Comparison of ENCODE assay signal across 1 cellular context in the genomic region with DNA sequence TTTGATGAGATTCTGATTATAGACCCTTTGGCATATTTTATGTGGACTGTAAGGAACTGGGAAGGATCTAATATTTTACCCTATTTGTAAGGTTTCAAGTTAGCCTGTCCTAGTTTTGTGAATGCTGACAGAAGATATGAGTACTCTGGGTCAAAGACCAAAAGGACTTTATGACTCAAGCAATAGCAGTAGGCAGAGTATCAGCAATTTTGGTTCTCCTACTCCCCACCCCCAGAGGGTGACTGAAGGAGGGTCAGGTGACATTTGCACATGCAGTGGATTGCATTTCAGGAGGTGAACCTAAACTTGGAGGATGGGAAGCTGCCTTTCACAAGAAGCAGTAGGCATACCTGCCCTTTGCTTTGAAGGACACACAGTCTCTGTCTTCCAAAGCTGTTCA.
A peak's percentile ranks its signal among the peaks of the same experiment; 100 is the strongest.
TF ChIP-seq lines count a peak whose summit lies in the region.

No MANE protein-coding gene starts in this region.

TF ChIP-seq in GM12878, 131 proteins besides CTCF, POLR2A, EP300 and RAD21 (continued from another document):
- TF ChIP-seq, protein P1, sequence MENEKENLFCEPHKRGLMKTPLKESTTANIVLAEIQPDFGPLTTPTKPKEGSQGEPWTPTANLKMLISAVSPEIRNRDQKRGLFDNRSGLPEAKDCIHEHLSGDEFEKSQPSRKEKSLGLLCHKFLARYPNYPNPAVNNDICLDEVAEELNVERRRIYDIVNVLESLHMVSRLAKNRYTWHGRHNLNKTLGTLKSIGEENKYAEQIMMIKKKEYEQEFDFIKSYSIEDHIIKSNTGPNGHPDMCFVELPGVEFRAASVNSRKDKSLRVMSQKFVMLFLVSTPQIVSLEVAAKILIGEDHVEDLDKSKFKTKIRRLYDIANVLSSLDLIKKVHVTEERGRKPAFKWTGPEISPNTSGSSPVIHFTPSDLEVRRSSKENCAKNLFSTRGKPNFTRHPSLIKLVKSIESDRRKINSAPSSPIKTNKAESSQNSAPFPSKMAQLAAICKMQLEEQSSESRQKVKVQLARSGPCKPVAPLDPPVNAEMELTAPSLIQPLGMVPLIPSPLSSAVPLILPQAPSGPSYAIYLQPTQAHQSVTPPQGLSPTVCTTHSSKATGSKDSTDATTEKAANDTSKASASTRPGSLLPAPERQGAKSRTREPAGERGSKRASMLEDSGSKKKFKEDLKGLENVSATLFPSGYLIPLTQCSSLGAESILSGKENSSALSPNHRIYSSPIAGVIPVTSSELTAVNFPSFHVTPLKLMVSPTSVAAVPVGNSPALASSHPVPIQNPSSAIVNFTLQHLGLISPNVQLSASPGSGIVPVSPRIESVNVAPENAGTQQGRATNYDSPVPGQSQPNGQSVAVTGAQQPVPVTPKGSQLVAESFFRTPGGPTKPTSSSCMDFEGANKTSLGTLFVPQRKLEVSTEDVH (IDR thresholded peaks at IDR 0.05; ENCODE audit: low read depth, partially characterized antibody) = no peak
- TF ChIP-seq BHLHE40 (IDR thresholded peaks at IDR 0.05; ENCODE audit: borderline replicate concordance in 1 of 2, low read depth in 2 of 2, low read length in 1 of 2) (peak in 1 of 2 experiments; percentile 71; a peak in 2 of 4 replicates), DPF2 (IDR thresholded peaks at IDR 0.05) (0 out of 2 replicates have a peak, but pooled peaks have one; percentile 44), ETV6 (conservative IDR thresholded peaks at IDR 0.05 in 1 of 2, IDR thresholded peaks at IDR 0.05 in 1 of 2; ENCODE audit: borderline replicate concordance in 1 of 2, low read depth in 1 of 2) (no peak), HCFC1 (IDR thresholded peaks at IDR 0.05; ENCODE audit: low read length) (no peak), SMC3 (IDR thresholded peaks at IDR 0.05; ENCODE audit: borderline replicate concordance, low read length) (no peak), MYC (IDR thresholded peaks at IDR 0.05; ENCODE audit: insufficient read depth, insufficient read length, insufficient replicate concordance, low read length, severe bottlenecking) (no peak), JUNB (IDR thresholded peaks at IDR 0.05) (0 out of 2 replicates have a peak, but pooled peaks have one; percentile 38), POLR2AphosphoS2 (IDR thresholded peaks at IDR 0.05; ENCODE audit: low read depth, low read length) (no peak), SIN3A (IDR thresholded peaks at IDR 0.05; ENCODE audit: low read depth, low read length) (no peak), BRCA1 (IDR thresholded peaks at IDR 0.05; ENCODE audit: low read depth, low read length) (no peak), ZNF217 (IDR thresholded peaks at IDR 0.05) (no peak), SUPT20H (IDR thresholded peaks at IDR 0.05; ENCODE audit: borderline replicate concordance, control insufficient read depth, low read depth, low read length) (no peak), EGR1 (IDR thresholded peaks at IDR 0.05; ENCODE audit: borderline replicate concordance in 1 of 2, low read depth in 2 of 2, low read length in 2 of 2) (no peak), RUNX3 (IDR thresholded peaks at IDR 0.05; ENCODE audit: low read length) (no peak)
- TF ChIP-seq, protein P2, sequence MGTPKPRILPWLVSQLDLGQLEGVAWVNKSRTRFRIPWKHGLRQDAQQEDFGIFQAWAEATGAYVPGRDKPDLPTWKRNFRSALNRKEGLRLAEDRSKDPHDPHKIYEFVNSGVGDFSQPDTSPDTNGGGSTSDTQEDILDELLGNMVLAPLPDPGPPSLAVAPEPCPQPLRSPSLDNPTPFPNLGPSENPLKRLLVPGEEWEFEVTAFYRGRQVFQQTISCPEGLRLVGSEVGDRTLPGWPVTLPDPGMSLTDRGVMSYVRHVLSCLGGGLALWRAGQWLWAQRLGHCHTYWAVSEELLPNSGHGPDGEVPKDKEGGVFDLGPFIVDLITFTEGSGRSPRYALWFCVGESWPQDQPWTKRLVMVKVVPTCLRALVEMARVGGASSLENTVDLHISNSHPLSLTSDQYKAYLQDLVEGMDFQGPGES (IDR thresholded peaks at IDR 0.05) = no peak
- TF ChIP-seq, protein P3, sequence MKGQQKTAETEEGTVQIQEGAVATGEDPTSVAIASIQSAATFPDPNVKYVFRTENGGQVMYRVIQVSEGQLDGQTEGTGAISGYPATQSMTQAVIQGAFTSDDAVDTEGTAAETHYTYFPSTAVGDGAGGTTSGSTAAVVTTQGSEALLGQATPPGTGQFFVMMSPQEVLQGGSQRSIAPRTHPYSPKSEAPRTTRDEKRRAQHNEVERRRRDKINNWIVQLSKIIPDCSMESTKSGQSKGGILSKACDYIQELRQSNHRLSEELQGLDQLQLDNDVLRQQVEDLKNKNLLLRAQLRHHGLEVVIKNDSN (IDR thresholded peaks at IDR 0.05; ENCODE audit: borderline replicate concordance, extremely low read length, insufficient read depth, low read depth, low read length) = peak; percentile 17
- TF ChIP-seq, protein P4, sequence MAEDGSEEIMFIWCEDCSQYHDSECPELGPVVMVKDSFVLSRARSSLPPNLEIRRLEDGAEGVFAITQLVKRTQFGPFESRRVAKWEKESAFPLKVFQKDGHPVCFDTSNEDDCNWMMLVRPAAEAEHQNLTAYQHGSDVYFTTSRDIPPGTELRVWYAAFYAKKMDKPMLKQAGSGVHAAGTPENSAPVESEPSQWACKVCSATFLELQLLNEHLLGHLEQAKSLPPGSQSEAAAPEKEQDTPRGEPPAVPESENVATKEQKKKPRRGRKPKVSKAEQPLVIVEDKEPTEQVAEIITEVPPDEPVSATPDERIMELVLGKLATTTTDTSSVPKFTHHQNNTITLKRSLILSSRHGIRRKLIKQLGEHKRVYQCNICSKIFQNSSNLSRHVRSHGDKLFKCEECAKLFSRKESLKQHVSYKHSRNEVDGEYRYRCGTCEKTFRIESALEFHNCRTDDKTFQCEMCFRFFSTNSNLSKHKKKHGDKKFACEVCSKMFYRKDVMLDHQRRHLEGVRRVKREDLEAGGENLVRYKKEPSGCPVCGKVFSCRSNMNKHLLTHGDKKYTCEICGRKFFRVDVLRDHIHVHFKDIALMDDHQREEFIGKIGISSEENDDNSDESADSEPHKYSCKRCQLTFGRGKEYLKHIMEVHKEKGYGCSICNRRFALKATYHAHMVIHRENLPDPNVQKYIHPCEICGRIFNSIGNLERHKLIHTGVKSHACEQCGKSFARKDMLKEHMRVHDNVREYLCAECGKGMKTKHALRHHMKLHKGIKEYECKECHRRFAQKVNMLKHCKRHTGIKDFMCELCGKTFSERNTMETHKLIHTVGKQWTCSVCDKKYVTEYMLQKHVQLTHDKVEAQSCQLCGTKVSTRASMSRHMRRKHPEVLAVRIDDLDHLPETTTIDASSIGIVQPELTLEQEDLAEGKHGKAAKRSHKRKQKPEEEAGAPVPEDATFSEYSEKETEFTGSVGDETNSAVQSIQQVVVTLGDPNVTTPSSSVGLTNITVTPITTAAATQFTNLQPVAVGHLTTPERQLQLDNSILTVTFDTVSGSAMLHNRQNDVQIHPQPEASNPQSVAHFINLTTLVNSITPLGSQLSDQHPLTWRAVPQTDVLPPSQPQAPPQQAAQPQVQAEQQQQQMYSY (CRISPR knock-in tag; IDR thresholded peaks at IDR 0.05) = no peak
- TF ChIP-seq, protein P5, sequence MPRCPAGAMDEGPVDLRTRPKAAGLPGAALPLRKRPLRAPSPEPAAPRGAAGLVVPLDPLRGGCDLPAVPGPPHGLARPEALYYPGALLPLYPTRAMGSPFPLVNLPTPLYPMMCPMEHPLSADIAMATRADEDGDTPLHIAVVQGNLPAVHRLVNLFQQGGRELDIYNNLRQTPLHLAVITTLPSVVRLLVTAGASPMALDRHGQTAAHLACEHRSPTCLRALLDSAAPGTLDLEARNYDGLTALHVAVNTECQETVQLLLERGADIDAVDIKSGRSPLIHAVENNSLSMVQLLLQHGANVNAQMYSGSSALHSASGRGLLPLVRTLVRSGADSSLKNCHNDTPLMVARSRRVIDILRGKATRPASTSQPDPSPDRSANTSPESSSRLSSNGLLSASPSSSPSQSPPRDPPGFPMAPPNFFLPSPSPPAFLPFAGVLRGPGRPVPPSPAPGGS (IDR thresholded peaks at IDR 0.05; ENCODE audit: borderline replicate concordance, insufficient read depth, low read depth, low read length, poor library complexity, severe bottlenecking) = peak; percentile 59
- TF ChIP-seq, protein P6, sequence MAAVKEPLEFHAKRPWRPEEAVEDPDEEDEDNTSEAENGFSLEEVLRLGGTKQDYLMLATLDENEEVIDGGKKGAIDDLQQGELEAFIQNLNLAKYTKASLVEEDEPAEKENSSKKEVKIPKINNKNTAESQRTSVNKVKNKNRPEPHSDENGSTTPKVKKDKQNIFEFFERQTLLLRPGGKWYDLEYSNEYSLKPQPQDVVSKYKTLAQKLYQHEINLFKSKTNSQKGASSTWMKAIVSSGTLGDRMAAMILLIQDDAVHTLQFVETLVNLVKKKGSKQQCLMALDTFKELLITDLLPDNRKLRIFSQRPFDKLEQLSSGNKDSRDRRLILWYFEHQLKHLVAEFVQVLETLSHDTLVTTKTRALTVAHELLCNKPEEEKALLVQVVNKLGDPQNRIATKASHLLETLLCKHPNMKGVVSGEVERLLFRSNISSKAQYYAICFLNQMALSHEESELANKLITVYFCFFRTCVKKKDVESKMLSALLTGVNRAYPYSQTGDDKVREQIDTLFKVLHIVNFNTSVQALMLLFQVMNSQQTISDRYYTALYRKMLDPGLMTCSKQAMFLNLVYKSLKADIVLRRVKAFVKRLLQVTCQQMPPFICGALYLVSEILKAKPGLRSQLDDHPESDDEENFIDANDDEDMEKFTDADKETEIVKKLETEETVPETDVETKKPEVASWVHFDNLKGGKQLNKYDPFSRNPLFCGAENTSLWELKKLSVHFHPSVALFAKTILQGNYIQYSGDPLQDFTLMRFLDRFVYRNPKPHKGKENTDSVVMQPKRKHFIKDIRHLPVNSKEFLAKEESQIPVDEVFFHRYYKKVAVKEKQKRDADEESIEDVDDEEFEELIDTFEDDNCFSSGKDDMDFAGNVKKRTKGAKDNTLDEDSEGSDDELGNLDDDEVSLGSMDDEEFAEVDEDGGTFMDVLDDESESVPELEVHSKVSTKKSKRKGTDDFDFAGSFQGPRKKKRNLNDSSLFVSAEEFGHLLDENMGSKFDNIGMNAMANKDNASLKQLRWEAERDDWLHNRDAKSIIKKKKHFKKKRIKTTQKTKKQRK (IDR thresholded peaks at IDR 0.05; ENCODE audit: low read depth, low read length) = no peak
